Comparison of ENCODE assay signal across 1 cellular context in genomic region chr15:60757831-60758570, GRCh38.
TF ChIP-seq lines count a peak whose summit lies in the region.

No MANE protein-coding gene starts in this region.

TF ChIP-seq in liver, 16 proteins besides CTCF, POLR2A, EP300 and RAD21 (continued from another document):
- no peak for TF ChIP-seq REST (IDR thresholded peaks at IDR 0.05)
- TF ChIP-seq GABPA (IDR thresholded peaks at IDR 0.05 in 1 of 2, conservative IDR thresholded peaks at IDR 0.05 in 1 of 2) = peak in 1 of 2 donors; percentile 14
- TF ChIP-seq JUND (IDR thresholded peaks at IDR 0.05) = peak in 1 of 2 donors; percentile 12
- TF ChIP-seq TAF1 (conservative IDR thresholded peaks at IDR 0.05) = no peak
